Comparison of ENCODE assay signal across 20 cellular contexts in the genomic region with DNA sequence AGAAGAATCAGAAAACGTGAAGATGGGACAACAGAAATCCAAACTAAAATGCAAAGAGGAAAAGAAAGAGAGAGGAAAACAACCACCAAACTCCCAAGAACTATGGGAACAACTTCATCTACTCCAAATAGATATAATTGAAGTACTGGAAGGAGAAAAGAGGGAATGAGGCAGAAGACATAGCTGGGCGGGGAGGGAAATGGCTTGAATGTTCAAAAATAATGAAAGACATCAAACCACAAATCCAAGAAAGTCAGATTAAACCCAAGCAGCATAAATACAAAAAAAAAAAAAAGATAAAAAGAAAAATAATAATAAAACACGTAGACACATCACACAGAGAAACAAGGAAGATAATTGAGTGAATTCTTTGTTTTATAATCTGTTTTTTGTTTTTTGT. TPM values are rescaled to one million over a fixed set of nuclear protein-coding genes. Genes with fewer than 3 reads are reported as not detected.
DNase-seq lines count a peak whose midpoint lies in the region; ATAC-seq, FAIRE-seq and TF ChIP-seq lines count a peak whose summit lies in the region.
"Had no signal": no experiment of that assay in that cellular context is flagged by ENCODE, and none has a peak within 500 bp of the region (broad histone marks: within the 10 kb centered on the region; RNA-seq: fewer than 3 reads in every experiment).

No MANE protein-coding gene starts in this region.

- H3K4me1 Mint-ChIP-seq in activated T-cell treated with anti-CD3 and anti-CD28 coated beads, Interleukin-2, amount 50 U/mL, for 72 hours (ENCODE audit: low read depth) = no peaks in the 10 kb centered on the region
- H3K4me1 Mint-ChIP-seq in activated T-cell treated with anti-CD3 and anti-CD28 coated beads, Interleukin-2, amount 50 U/mL, for 24 hours (ENCODE audit: low read depth) = no peaks in the 10 kb centered on the region
- H3K4me1 Mint-ChIP-seq: B cell had no signal

- no peak for TF ChIP-seq EP300 in K562 (IDR thresholded peaks at IDR 0.05; ENCODE audit: low read length)

- ATAC-seq in activated T-cell treated with anti-CD3 and anti-CD28 coated beads, Interleukin-2, amount 50 U/mL, for 72 hours (replicated peaks in 1 of 2) = no peak
- ATAC-seq in K562 (no peak), left colon (no peak), HG03457 (IDR thresholded peaks at IDR 0.05; ENCODE audit: unreplicated experiment) (no peak)
- ATAC-seq: A549; CD8-positive, alpha-beta T cell had no signal

- H3K9me3 ChIP-seq in K562 (replicated peaks; ENCODE audit: control insufficient read depth, insufficient read depth, low read depth, low read length) = no peaks in the 10 kb centered on the region; the same call in 1 of the 2 replicates
- H3K9me3 ChIP-seq: Caco-2 had no signal

- peaks cover 4 to 5% of the 10 kb centered on the region in 2 donors for H3K36me3 Mint-ChIP-seq in activated T-cell treated with anti-CD3 and anti-CD28 coated beads, Interleukin-2, amount 50 U/mL, for 72 hours (ENCODE audit: insufficient read depth in 2 of 2)
- peaks cover 3% of the 10 kb centered on the region for H3K36me3 Mint-ChIP-seq in activated T-cell treated with anti-CD3 and anti-CD28 coated beads, Interleukin-2, amount 50 U/mL, for 24 hours (ENCODE audit: low read depth)

- in situ Hi-C loops in K562 (cut with MboI) = no loop called here

- no peak overlapping the region for H3K4me2 ChIP-seq in K562 (ENCODE audit: insufficient read depth, low read length)
- H3K4me2 ChIP-seq: A549; BLaER1 treated with 17β-estradiol and CSF1 and Interleukin-3, amounts not matched to agents 10 nM and 100 nM had no signal

- no peak overlapping the region for H3K4me3 ChIP-seq in K562
- H3K4me3 ChIP-seq: A549; BLaER1 treated with 17β-estradiol and CSF1 and Interleukin-3, amounts not matched to agents 10 nM and 100 nM had no signal

- H3K27ac Mint-ChIP-seq in activated T-cell treated with anti-CD3 and anti-CD28 coated beads, Interleukin-2, amount 50 U/mL, for 72 hours = peak overlapping the region; percentile 14
- no peak overlapping the region for H3K27ac Mint-ChIP-seq in activated T-cell treated with anti-CD3 and anti-CD28 coated beads, Interleukin-2, amount 50 U/mL, for 24 hours
- H3K27ac Mint-ChIP-seq: B cell; CD4-positive, alpha-beta T cell; CD8-positive, alpha-beta T cell had no signal

- intact Hi-C loops in K562 (cut with micrococcal nuclease) (no loop called here), left colon (cut with DNase I, micrococcal nuclease) (no loop called here)

- H2AFZ ChIP-seq in K562 (ENCODE audit: low read depth, low read length) = no peak overlapping the region

- H3K4me1 ChIP-seq in K562 (replicated peaks in 1 of 2; ENCODE audit: control insufficient read depth in 2 of 2, insufficient read depth in 2 of 2, low read length in 2 of 2) = no peaks in the 10 kb centered on the region
- H3K4me1 ChIP-seq: A549; BLaER1 treated with 17β-estradiol and CSF1 and Interleukin-3, amounts not matched to agents 10 nM and 100 nM; Caco-2 had no signal

- peaks cover 6% of the 10 kb centered on the region for H3K27me3 Mint-ChIP-seq in activated T-cell treated with anti-CD3 and anti-CD28 coated beads, Interleukin-2, amount 50 U/mL, for 72 hours (ENCODE audit: low read depth)
- no peaks in the 10 kb centered on the region for H3K27me3 Mint-ChIP-seq in activated T-cell treated with anti-CD3 and anti-CD28 coated beads, Interleukin-2, amount 50 U/mL, for 24 hours
- H3K27me3 Mint-ChIP-seq: CD4-positive, alpha-beta T cell had no signal

- no peaks in the 10 kb centered on the region for H3K36me3 ChIP-seq in K562 (ENCODE audit: control insufficient read depth, insufficient read depth, low read length)
- H3K36me3 ChIP-seq: BLaER1 treated with 17β-estradiol and CSF1 and Interleukin-3, amounts not matched to agents 10 nM and 100 nM had no signal

- no peaks in the 10 kb centered on the region for H3K79me2 ChIP-seq in K562 (ENCODE audit: control insufficient read depth, insufficient read depth, low read length)

- no peaks in the 10 kb centered on the region for H4K20me1 ChIP-seq in K562 (replicated peaks; ENCODE audit: control insufficient read depth, insufficient read depth, low read length)
- H4K20me1 ChIP-seq: BLaER1 treated with 17β-estradiol and CSF1 and Interleukin-3, amounts not matched to agents 10 nM and 100 nM had no signal

- 0 out of 5 replicates have a peak, but pooled peaks cover 2 to 4% of the 10 kb centered on the region in 2 experiments for H3K27me3 ChIP-seq in K562 (ENCODE audit: control insufficient read depth in 2 of 2, insufficient read depth in 2 of 2, low read length in 2 of 2)
- H3K27me3 ChIP-seq: BLaER1 treated with 17β-estradiol and CSF1 and Interleukin-3, amounts not matched to agents 10 nM and 100 nM had no signal

- TF ChIP-seq POLR2A in K562 (conservative IDR thresholded peaks at IDR 0.05) = no peak

- no peak overlapping the region for H3K4me3 Mint-ChIP-seq in activated T-cell treated with anti-CD3 and anti-CD28 coated beads, Interleukin-2, amount 50 U/mL, for 72 hours
- no peak overlapping the region for H3K4me3 Mint-ChIP-seq in activated T-cell treated with anti-CD3 and anti-CD28 coated beads, Interleukin-2, amount 50 U/mL, for 24 hours
- H3K4me3 Mint-ChIP-seq: B cell; CD4-positive, alpha-beta T cell; CD8-positive, alpha-beta T cell had no signal

- H3K9me3 Mint-ChIP-seq in activated T-cell treated with anti-CD3 and anti-CD28 coated beads, Interleukin-2, amount 50 U/mL, for 72 hours = peaks cover 5 to 6% of the 10 kb centered on the region in 2 donors
- H3K9me3 Mint-ChIP-seq in activated T-cell treated with anti-CD3 and anti-CD28 coated beads, Interleukin-2, amount 50 U/mL, for 24 hours = peaks cover 4% of the 10 kb centered on the region

- CTCF ChIA-PET in K562 (lab: Yijun Ruan, JAX; ENCODE audit: low intra/inter-chr PET ratio) = no interaction called here

- no peak overlapping the region for H3K9ac ChIP-seq in K562 (ENCODE audit: insufficient read depth in 1 of 2, low read depth in 2 of 2, low read length in 2 of 2)
- H3K9ac ChIP-seq: BLaER1 treated with 17β-estradiol and CSF1 and Interleukin-3, amounts not matched to agents 10 nM and 100 nM had no signal

- FAIRE-seq in K562 (lab: Jason Lieb, UNC) = no peak
- FAIRE-seq: A549, D721Med, G401.6, GM12891 had no signal

- H3K27ac ChIP-seq in K562 (ENCODE audit: extremely low read depth, low read depth, low read length) = no peak overlapping the region
- H3K27ac ChIP-seq: 22Rv1; A549; BLaER1 treated with 17β-estradiol and CSF1 and Interleukin-3, amounts not matched to agents 10 nM and 100 nM; C4-2B had no signal

- WGBS in K562 (ENCODE audit: insufficient coverage, low coverage, missing lambda C conversion rate) = 14% methylated on average over 3 of the region's 3 CpGs

- no peaks in the 10 kb centered on the region for H3K9me1 ChIP-seq in K562 (ENCODE audit: control insufficient read depth, insufficient read depth, low read length)

- no peak for TF ChIP-seq CTCF in K562 (IDR thresholded peaks at IDR 0.05 in 2 of 3, conservative IDR thresholded peaks at IDR 0.05 in 1 of 3; ENCODE audit: insufficient read depth in 2 of 3, low read depth in 1 of 3, low read length in 3 of 3)

- no peak for TF ChIP-seq RAD21 in K562 (CRISPR knock-in tag; conservative IDR thresholded peaks at IDR 0.05 in 1 of 2, IDR thresholded peaks at IDR 0.05 in 1 of 2)

- BruUV-seq in K562 (replicated peaks; lab: Mats Ljungman, UMichigan) = no TSS peak

- no peak for DNase-seq in activated T-cell treated with anti-CD3 and anti-CD28 coated beads, Interleukin-2, amount 50 U/mL, for 72 hours
- no peak for DNase-seq in activated T-cell treated with anti-CD3 and anti-CD28 coated beads, Interleukin-2, amount 50 U/mL, for 24 hours
- DNase-seq in K562 (ENCODE audit: extremely low read depth in 1 of 4, low spot score in 3 of 4) (no peak), left colon (no peak)
- DNase-seq: AML-193; Caco-2; Calu3; CD4-positive, alpha-beta T cell; CD8-positive, alpha-beta T cell; DMS79 treated with DMSO at 0.1 percent for 48 hours; GF-D8 had no signal

- POLR2A ChIA-PET in K562 (lab: Yijun Ruan, JAX) = interaction anchor here (0.6 to 0.7 kb wide), 2 partner anchors 33 to 1397 kb away, joined by 3 read pairs; no protein-coding TSS in a partner anchor

RNA-seq across cellular contexts. Expression of a gene that starts 12.3 kb away (rescaled TPM):
- 100 to 1,000 TPM; 416 to 532 TPM for total RNA-seq in activated T-cell treated with anti-CD3 and anti-CD28 coated beads, Interleukin-2, amount 50 U/mL, for 72 hours
- 572 and 2,771 TPM in 2 replicates for total RNA-seq in K562 (2011; cell fraction: chromatin; rRNA removed; ENCODE audit: low replicate concordance)
- 491 and 843 TPM in 2 replicates for total RNA-seq in K562 (2011; cell fraction: nucleolus; rRNA removed)
- 1,092 and 1,338 TPM in 2 replicates for total RNA-seq in K562 (2011; cell fraction: nucleoplasm; rRNA removed)
- total RNA-seq in K562 (2014; rRNA removed) (389 and 400 TPM in 2 replicates), K562 (2014; rRNA removed; fragmentation: Illumina TruSeq; extraction: Trizol) (604 and 619 TPM in 2 replicates), K562 (2015; rRNA removed; fragmentation: Illumina TruSeq; extraction: Trizol) (602 and 611 TPM in 2 replicates), K562 (2021) (453 and 469 TPM in 2 replicates), left colon (100 to 1,000 TPM; 440 to 482 TPM)
- polyA plus RNA-seq in K562 (2011; rRNA removed) (593 and 719 TPM in 2 replicates), K562 (2014; fragmentation: Illumina TruSeq; extraction: Trizol) (541 and 657 TPM in 2 replicates), K562 (2014; fragmentation: Nextera tagmentation; extraction: Ambion mirVana) (100 to 1,000 TPM; 196 to 235 TPM), K562 (2014; rRNA removed) (528 and 557 TPM in 2 replicates)
- 64.5 and 201 TPM in 2 replicates for polyA plus RNA-seq in K562 (2011; cell fraction: cytosol; rRNA removed)
- 335 and 665 TPM in 2 replicates for polyA plus RNA-seq in K562 (2011; cell fraction: nucleus; rRNA removed)
- 452 and 478 TPM in 2 replicates for polyA plus RNA-seq in K562 (2012)
- polyA minus RNA-seq in K562 (2011; rRNA and poly(A)+ RNA removed) = 606 and 720 TPM in 2 replicates
- 134 and 144 TPM in 2 replicates for polyA minus RNA-seq in K562 (2011; cell fraction: cytosol; rRNA and poly(A)+ RNA removed)
- 199 and 484 TPM in 2 replicates for polyA minus RNA-seq in K562 (2011; cell fraction: nucleus; rRNA and poly(A)+ RNA removed)

RNA-seq across cellular contexts. Expression of a gene that starts 47.8 kb away (rescaled TPM):
- total RNA-seq in activated T-cell treated with anti-CD3 and anti-CD28 coated beads, Interleukin-2, amount 50 U/mL, for 72 hours = 10 to 100 TPM; 24.9 to 28.8 TPM
- total RNA-seq in K562 (2011; cell fraction: chromatin; rRNA removed; ENCODE audit: low replicate concordance) = 34.2 and 96.2 TPM in 2 replicates
- total RNA-seq in K562 (2011; cell fraction: nucleolus; rRNA removed) = 23.2 and 24.1 TPM in 2 replicates
- 45.8 and 68.9 TPM in 2 replicates for total RNA-seq in K562 (2011; cell fraction: nucleoplasm; rRNA removed)
- total RNA-seq in K562 (2014; rRNA removed) (50.8 and 56.8 TPM in 2 replicates), K562 (2014; rRNA removed; fragmentation: Illumina TruSeq; extraction: Trizol) (67.3 and 80.5 TPM in 2 replicates), K562 (2015; rRNA removed; fragmentation: Illumina TruSeq; extraction: Trizol) (65.7 and 70.3 TPM in 2 replicates), K562 (2021) (57.9 and 62.7 TPM in 2 replicates), left colon (10 to 100 TPM; 22.7 to 31.6 TPM)
- polyA plus RNA-seq in K562 (2011; rRNA removed) (50.8 and 73.3 TPM in 2 replicates), K562 (2014; fragmentation: Illumina TruSeq; extraction: Trizol) (69.8 and 77.2 TPM in 2 replicates), K562 (2014; fragmentation: Nextera tagmentation; extraction: Ambion mirVana) (10 to 100 TPM; 37.6 to 49.0 TPM), K562 (2014; rRNA removed) (62.1 and 64.0 TPM in 2 replicates)
- 15.6 and 25.0 TPM in 2 replicates for polyA plus RNA-seq in K562 (2011; cell fraction: cytosol; rRNA removed)
- 52.3 and 89.0 TPM in 2 replicates for polyA plus RNA-seq in K562 (2011; cell fraction: nucleus; rRNA removed)
- 33.5 and 43.1 TPM in 2 replicates for polyA plus RNA-seq in K562 (2012)
- 97.2 and 98.8 TPM in 2 replicates for polyA minus RNA-seq in K562 (2011; rRNA and poly(A)+ RNA removed)
- 22.7 and 32.0 TPM in 2 replicates for polyA minus RNA-seq in K562 (2011; cell fraction: cytosol; rRNA and poly(A)+ RNA removed)
- polyA minus RNA-seq in K562 (2011; cell fraction: nucleus; rRNA and poly(A)+ RNA removed) = 22.6 and 41.0 TPM in 2 replicates
